ENCODE assay signal across 8 cellular contexts in the genomic region with DNA sequence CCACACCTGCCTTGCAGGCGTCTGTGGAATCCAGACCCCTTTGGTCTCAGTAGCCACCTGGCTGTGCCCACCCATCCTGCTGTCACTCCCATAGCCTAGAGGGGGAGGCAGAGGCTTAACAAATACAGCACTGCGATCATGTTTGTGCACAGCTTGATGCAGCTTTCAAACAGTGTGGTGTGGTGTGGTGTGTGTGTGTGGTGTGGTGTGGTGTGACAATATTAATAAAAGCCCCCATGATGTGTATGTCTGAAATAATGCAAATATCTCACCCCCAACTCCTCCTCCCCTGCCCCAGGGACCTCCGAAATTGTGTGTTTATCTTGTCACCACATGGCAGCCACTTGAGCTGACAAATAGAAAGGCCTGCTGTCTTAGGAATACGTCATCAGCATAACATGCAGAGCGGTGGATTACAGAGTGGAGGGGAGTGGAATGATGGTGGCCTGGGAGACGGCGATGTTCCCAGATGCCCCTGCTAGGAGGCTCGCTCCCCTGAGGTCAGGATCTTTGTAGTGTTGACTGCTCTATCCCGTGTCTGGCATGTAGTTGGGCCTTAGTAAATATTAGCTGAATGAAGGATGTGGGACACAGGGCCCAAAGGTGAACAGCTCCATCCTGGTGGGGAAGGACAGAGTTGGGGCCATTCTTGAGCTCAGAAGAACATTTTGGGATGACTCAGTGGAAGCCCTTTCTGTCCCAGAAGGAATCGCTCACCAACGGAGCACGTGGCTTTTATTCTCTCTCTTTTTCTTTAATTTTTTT. TPM values are rescaled to one million over a fixed set of nuclear protein-coding genes. Genes with fewer than 3 reads are reported as not detected.
DNase-seq lines count a peak whose midpoint lies in the region; ATAC-seq and FAIRE-seq lines count a peak whose summit lies in the region.

No MANE protein-coding gene starts in this region.

- peak; percentile 21 for FAIRE-seq in endometrium (lab: Jason Lieb, UNC)

- H3K9me3 ChIP-seq in BLaER1 (no peaks in the 10 kb centered on the region), SJSA1 (replicated peaks) (no peaks in the 10 kb centered on the region)
- no peaks in the 10 kb centered on the region for H3K9me3 ChIP-seq in naive thymus-derived CD4-positive, alpha-beta T cell (ENCODE audit: control insufficient read depth in 2 of 3, low read length in 3 of 3)

- H3K27ac ChIP-seq in BLaER1 (peak overlapping the region; percentile 52), SJSA1 (peak overlapping the region; percentile 64)
- no peak overlapping the region for H3K27ac ChIP-seq in naive thymus-derived CD4-positive, alpha-beta T cell (ENCODE audit: low read depth, low read length)

- no peak for ATAC-seq in naive thymus-derived CD4-positive, alpha-beta T cell
- ATAC-seq in esophagus mucosa (no peak), HG03095 (IDR thresholded peaks at IDR 0.05; ENCODE audit: unreplicated experiment) (no peak)

- H3K4me3 ChIP-seq in BLaER1 (peak overlapping the region; percentile 93), SJSA1 (no peak overlapping the region)
- no peak overlapping the region for H3K4me3 ChIP-seq in naive thymus-derived CD4-positive, alpha-beta T cell (ENCODE audit: low read length)

- peak overlapping the region in 7 of 10 donors; percentile 36 to 93 (median 77) for H3K4me3 Mint-ChIP-seq in naive thymus-derived CD4-positive, alpha-beta T cell

- H4K20me1 ChIP-seq in BLaER1, result peaks cover 74% of the 10 kb centered on the region

- H3K36me3 Mint-ChIP-seq in naive thymus-derived CD4-positive, alpha-beta T cell, result peaks cover 0 to 4% (median 0%) of the 10 kb centered on the region in 5 donors

- peak; percentile 69 for DNase-seq in HCEC 1CT
- DNase-seq in SJSA1 (ENCODE audit: low read depth in 1 of 2, low spot score in 2 of 2), result peak; percentile 81 to 90
- peak in 2 of 9 donors; percentile 31 to 42 for DNase-seq in naive thymus-derived CD4-positive, alpha-beta T cell
- no peak for DNase-seq in NCI-H526 (lab: John Stamatoyannopoulos, UW)

- peaks cover 27 to 45% (median 41%) of the 10 kb centered on the region in 7 donors for H3K4me1 Mint-ChIP-seq in naive thymus-derived CD4-positive, alpha-beta T cell

- intact Hi-C loops in naive thymus-derived CD4-positive, alpha-beta T cell (cut with micrococcal nuclease), result loop anchor here in 1 of 2 donors (1.0 kb wide), 2 partner anchors 20 to 202 kb away; no protein-coding TSS in a partner anchor

- POLR2A ChIA-PET in naive thymus-derived CD4-positive, alpha-beta T cell (lab: Charles Lee), result interaction anchor here (0.5 to 7.9 kb wide), 7 partner anchors 9 to 78 kb away, joined by 3 to 73 read pairs (median 6); a partner anchor contains a TSS

- peaks cover 24% of the 10 kb centered on the region for H3K36me3 ChIP-seq in BLaER1
- H3K36me3 ChIP-seq in SJSA1, result peaks cover 30% of the 10 kb centered on the region
- peaks cover 0 to 11% (median 0%) of the 10 kb centered on the region in 3 experiments for H3K36me3 ChIP-seq in naive thymus-derived CD4-positive, alpha-beta T cell (ENCODE audit: control insufficient read depth in 2 of 3, insufficient read depth in 3 of 3, low read length in 3 of 3)

- H3K9me3 Mint-ChIP-seq in naive thymus-derived CD4-positive, alpha-beta T cell, result no peaks in the 10 kb centered on the region

- CTCF ChIA-PET in naive thymus-derived CD4-positive, alpha-beta T cell (lab: Charles Lee), result interaction anchor here (0.6 to 2.8 kb wide), 9 partner anchors 10 to 102 kb away, joined by 3 to 30 read pairs (median 4); a partner anchor contains a TSS

- H3K4me2 ChIP-seq in BLaER1, result peak overlapping the region; percentile 97

- H3K27me3 Mint-ChIP-seq in naive thymus-derived CD4-positive, alpha-beta T cell, result no peaks in the 10 kb centered on the region

- H3K27me3 ChIP-seq in BLaER1 (no peaks in the 10 kb centered on the region), SJSA1 (replicated peaks) (no peaks in the 10 kb centered on the region)
- no peaks in the 10 kb centered on the region for H3K27me3 ChIP-seq in naive thymus-derived CD4-positive, alpha-beta T cell (ENCODE audit: control insufficient read depth in 2 of 2, insufficient read depth in 2 of 2, low read length in 2 of 2)

- H3K4me1 ChIP-seq in BLaER1 (peaks cover 60% of the 10 kb centered on the region), SJSA1 (replicated peaks) (peaks cover 39% of the 10 kb centered on the region)
- H3K4me1 ChIP-seq in naive thymus-derived CD4-positive, alpha-beta T cell (ENCODE audit: control insufficient read depth in 2 of 2, insufficient read depth in 2 of 2, low read length in 2 of 2), result peaks cover 23 to 26% of the 10 kb centered on the region in 2 donors

- H3K27ac Mint-ChIP-seq in naive thymus-derived CD4-positive, alpha-beta T cell, result peak overlapping the region in 4 of 9 donors; percentile 7 to 68 (median 44)

- H3K9ac ChIP-seq in BLaER1, result peak overlapping the region; percentile 58; the same call in 1 of the 2 replicates

RNA-seq across cellular contexts. Expression of a gene that starts 2.8 kb away (rescaled TPM):
- 47.1 and 47.7 TPM in 2 replicates for total RNA-seq in SJSA1 (2014; rRNA removed; shearing (Covaris generic))
- 10 to 100 TPM in 1 of 5 experiments, 1 to 10 TPM in 4; 3.9 to 27.4 (median 7.5) TPM for total RNA-seq in naive thymus-derived CD4-positive, alpha-beta T cell
- polyA plus RNA-seq in naive thymus-derived CD4-positive, alpha-beta T cell, result 1 to 10 TPM; 1.9 to 3.6 TPM
- 2.5 TPM for total RNA-seq in esophagus mucosa

RNA-seq across cellular contexts. Expression of a gene that starts 14.1 kb away (rescaled TPM):
- total RNA-seq in SJSA1 (2014; rRNA removed; shearing (Covaris generic)), result 5,490 and 8,922 TPM in 2 replicates
- total RNA-seq in naive thymus-derived CD4-positive, alpha-beta T cell, result 100 to 1,000 TPM in 2 of 5 experiments, 10 to 100 TPM in 3; 23.6 to 969 (median 54.4) TPM
- 10 to 100 TPM; 22.9 to 30.5 TPM for polyA plus RNA-seq in naive thymus-derived CD4-positive, alpha-beta T cell
- total RNA-seq in esophagus mucosa, result 55.5 TPM

RNA-seq across cellular contexts. Expression of a gene that starts 21.9 kb away (rescaled TPM):
- total RNA-seq in SJSA1 (2014; rRNA removed; shearing (Covaris generic)), result 8.2 and 13.6 TPM in 2 replicates
- total RNA-seq in naive thymus-derived CD4-positive, alpha-beta T cell, result 100 to 1,000 TPM in 2 of 5 experiments, 10 to 100 TPM in 3; 66.4 to 157 (median 89.2) TPM
- polyA plus RNA-seq in naive thymus-derived CD4-positive, alpha-beta T cell, result 10 to 100 TPM; 12.9 to 23.0 TPM
- total RNA-seq in esophagus mucosa, result 40.2 TPM

RNA-seq across cellular contexts. Expression of a gene that starts 24.8 kb away (rescaled TPM):
- total RNA-seq in SJSA1 (2014; rRNA removed; shearing (Covaris generic)), result 32.1 and 38.0 TPM in 2 replicates
- total RNA-seq in naive thymus-derived CD4-positive, alpha-beta T cell, result 10 to 100 TPM; 32.8 to 52.5 (median 45.3) TPM
- polyA plus RNA-seq in naive thymus-derived CD4-positive, alpha-beta T cell, result 10 to 100 TPM; 42.7 to 48.6 TPM
- 32.8 TPM for total RNA-seq in esophagus mucosa

RNA-seq across cellular contexts. Expression of a gene that starts 35.5 kb away (rescaled TPM):
- total RNA-seq in SJSA1 (2014; rRNA removed; shearing (Covaris generic)), result 90.4 and 92.5 TPM in 2 replicates
- 10 to 100 TPM; 15.0 to 43.0 (median 25.7) TPM for total RNA-seq in naive thymus-derived CD4-positive, alpha-beta T cell
- 10 to 100 TPM in 1 of 2 donors, 1 to 10 TPM in 1; 6.7 to 15.4 TPM for polyA plus RNA-seq in naive thymus-derived CD4-positive, alpha-beta T cell
- total RNA-seq in esophagus mucosa, result 68.3 TPM

Comparison
In these comparisons a context has a peak if more than half of its experiments do, and no peak if none do; other contexts are left out.
1. DNase-seq: peak in HCEC 1CT (single experiment) and SJSA1 (2 of 2); none in NCI-H526 (0 of 2).